Comparison of ENCODE assay signal across 11 cellular contexts in the genomic region with DNA sequence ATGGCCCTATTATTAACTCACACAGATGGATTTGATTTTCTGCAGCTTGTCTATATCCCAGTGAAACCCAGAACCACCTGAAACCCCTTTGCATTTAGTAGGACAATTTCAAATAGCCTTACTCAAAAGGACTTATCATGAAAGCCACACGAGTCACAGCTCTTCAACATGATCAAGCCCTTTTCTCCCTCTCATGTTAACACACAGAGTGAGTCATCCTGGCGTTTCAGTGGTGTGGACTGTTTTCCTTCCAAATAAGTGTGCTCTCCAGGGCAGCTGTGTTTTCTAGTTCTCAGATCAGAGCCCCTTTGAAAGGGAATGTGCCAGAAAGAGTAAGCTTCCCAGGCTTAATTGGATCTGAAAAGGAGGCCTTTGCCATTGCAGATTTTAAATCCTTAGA. TPM values are rescaled to one million over a fixed set of nuclear protein-coding genes. Genes with fewer than 3 reads are reported as not detected.
A peak's percentile ranks its signal among the peaks of the same experiment; 100 is the strongest.
DNase-seq lines count a peak whose midpoint lies in the region; ATAC-seq, FAIRE-seq and TF ChIP-seq lines count a peak whose summit lies in the region.
"Had no signal": no experiment of that assay in that cellular context is flagged by ENCODE, and none has a peak within 500 bp of the region (broad histone marks: within the 10 kb centered on the region; RNA-seq: fewer than 3 reads in every experiment).

No MANE protein-coding gene starts in this region.

- no peaks in the 10 kb centered on the region for H3K36me3 Mint-ChIP-seq in astrocyte (ENCODE audit: low read depth, unreplicated experiment)
- peaks cover 3% of the 10 kb centered on the region for H3K36me3 Mint-ChIP-seq in activated CD8-positive, alpha-beta memory T cell treated with anti-CD3 and anti-CD28 coated beads, Interleukin-2, amount 10 ng/mL, durations not matched to agents 7 days and 5 days

- peaks cover 13% of the 10 kb centered on the region for H3K9me3 Mint-ChIP-seq in astrocyte (ENCODE audit: unreplicated experiment)
- H3K9me3 Mint-ChIP-seq in activated CD8-positive, alpha-beta memory T cell treated with anti-CD3 and anti-CD28 coated beads, Interleukin-2, amount 10 ng/mL, durations not matched to agents 7 days and 5 days (ENCODE audit: low read depth): peaks cover 7% of the 10 kb centered on the region

- H3K27ac ChIP-seq in astrocyte (ENCODE audit: low read depth, low read length) (no peak overlapping the region), lower lobe of right lung (no peak overlapping the region)
- H3K27ac ChIP-seq: neutrophil had no signal

- no peak overlapping the region for H3K9ac ChIP-seq in astrocyte (ENCODE audit: low read length)

- H2AFZ ChIP-seq in astrocyte (ENCODE audit: low read depth, low read length): no peak overlapping the region

- H3K4me3 ChIP-seq in astrocyte (ENCODE audit: insufficient read depth, low read depth, low read length) (no peak overlapping the region), lower lobe of right lung (no peak overlapping the region)

- DNase-seq in DMS53 treated with DMSO at 0.1 percent for 48 hours (lab: John Stamatoyannopoulos, UW; ENCODE audit: unreplicated experiment) (peak; percentile 80), LHCN-M2 (ENCODE audit: low read depth) (peak; percentile 74), astrocyte (ENCODE audit: low read depth) (peak; percentile 60), lower lobe of right lung (no peak), Right ventricle myocardium inferior (ENCODE audit: missing footprints) (no peak), NCI-H526 treated with DMSO at 0.1 percent for 48 hours (lab: John Stamatoyannopoulos, UW) (no peak), ACHN (no peak)
- no peak for DNase-seq in activated CD8-positive, alpha-beta memory T cell treated with anti-CD3 and anti-CD28 coated beads, Interleukin-2, amount 10 ng/mL, durations not matched to agents 7 days and 5 days

- TF ChIP-seq CTCF in astrocyte (IDR thresholded peaks at IDR 0.05; ENCODE audit: insufficient read depth, low read depth, low read length) (no peak), lower lobe of right lung (IDR thresholded peaks at IDR 0.05) (no peak)

- CTCF ChIA-PET in activated CD8-positive, alpha-beta memory T cell treated with anti-CD3 and anti-CD28 coated beads, Interleukin-2, amount 10 ng/mL, durations not matched to agents 7 days and 5 days (lab: Charles Lee): no interaction called here

- no peak overlapping the region for H3K4me3 Mint-ChIP-seq in astrocyte (ENCODE audit: unreplicated experiment)
- no peak overlapping the region for H3K4me3 Mint-ChIP-seq in activated CD8-positive, alpha-beta memory T cell treated with anti-CD3 and anti-CD28 coated beads, Interleukin-2, amount 10 ng/mL, durations not matched to agents 7 days and 5 days

- no peak overlapping the region for H3K4me2 ChIP-seq in astrocyte (ENCODE audit: low read length)

- H3K27me3 Mint-ChIP-seq in astrocyte (ENCODE audit: low read depth, unreplicated experiment): peaks cover 5% of the 10 kb centered on the region
- peaks cover 6% of the 10 kb centered on the region for H3K27me3 Mint-ChIP-seq in activated CD8-positive, alpha-beta memory T cell treated with anti-CD3 and anti-CD28 coated beads, Interleukin-2, amount 10 ng/mL, durations not matched to agents 7 days and 5 days

- H4K20me1 ChIP-seq in astrocyte (ENCODE audit: insufficient read depth, low read length): no peaks in the 10 kb centered on the region

- ATAC-seq in lower lobe of right lung (peak; percentile 72 to 80), Right ventricle myocardium inferior (no peak)
- no peak for ATAC-seq in activated CD8-positive, alpha-beta memory T cell treated with anti-CD3 and anti-CD28 coated beads, Interleukin-2, amount 10 ng/mL, durations not matched to agents 7 days and 5 days

- in situ Hi-C loops in ACHN (cut with HindIII; ENCODE audit: low pct_ligation_motif_present, low pct_unique_long_range_greater_than_20kb, low sequenced_read_pairs): no loop called here

- H3K4me1 ChIP-seq in astrocyte (ENCODE audit: insufficient read depth, low read length) (no peaks in the 10 kb centered on the region), lower lobe of right lung (no peaks in the 10 kb centered on the region)

- no peak for FAIRE-seq in astrocyte (lab: Jason Lieb, UNC)

- intact Hi-C loops in lower lobe of right lung (cut with DNase I): no loop called here
- intact Hi-C loops in Right ventricle myocardium inferior (cut with DNase I): no loop called here

- H3K4me1 Mint-ChIP-seq in astrocyte (ENCODE audit: low read depth, unreplicated experiment): peaks cover 9% of the 10 kb centered on the region
- H3K4me1 Mint-ChIP-seq in activated CD8-positive, alpha-beta memory T cell treated with anti-CD3 and anti-CD28 coated beads, Interleukin-2, amount 10 ng/mL, durations not matched to agents 7 days and 5 days: peaks cover 2% of the 10 kb centered on the region

- H3K36me3 ChIP-seq in astrocyte (ENCODE audit: insufficient read depth, low read length) (no peaks in the 10 kb centered on the region), lower lobe of right lung (no peaks in the 10 kb centered on the region)
- H3K36me3 ChIP-seq: neutrophil had no signal

- no peaks in the 10 kb centered on the region for H3K79me2 ChIP-seq in astrocyte (ENCODE audit: insufficient read depth, low read length)

- no peak overlapping the region for H3K27ac Mint-ChIP-seq in astrocyte (ENCODE audit: unreplicated experiment)
- no peak overlapping the region for H3K27ac Mint-ChIP-seq in activated CD8-positive, alpha-beta memory T cell treated with anti-CD3 and anti-CD28 coated beads, Interleukin-2, amount 10 ng/mL, durations not matched to agents 7 days and 5 days

- H3K9me3 ChIP-seq in astrocyte (ENCODE audit: insufficient read depth, low read depth, low read length) (no peaks in the 10 kb centered on the region), lower lobe of right lung (no peaks in the 10 kb centered on the region)
- H3K9me3 ChIP-seq: neutrophil had no signal

- peaks cover 5% of the 10 kb centered on the region for H3K27me3 ChIP-seq in astrocyte (ENCODE audit: insufficient read depth, low read length)
- no peaks in the 10 kb centered on the region for H3K27me3 ChIP-seq in lower lobe of right lung (ENCODE audit: low read depth)
- H3K27me3 ChIP-seq: neutrophil had no signal

RNA-seq across cellular contexts. Expression of gene ERICH6B, which starts 51.4 kb away (rescaled TPM):
- total RNA-seq in LHCN-M2 (2014; rRNA removed) (not detected in 2 replicates), astrocyte (not detected in 2 replicates), lower lobe of right lung (not detected), Right ventricle myocardium inferior (not detected)
- 0.11 TPM for polyA plus RNA-seq in LHCN-M2 (2012)
- total RNA-seq in activated CD8-positive, alpha-beta memory T cell treated with anti-CD3 and anti-CD28 coated beads, Interleukin-2, amount 10 ng/mL, durations not matched to agents 7 days and 5 days: not detected
- total RNA-seq: chondrocyte, SK-MEL-5 had no signal

Comparison
In these comparisons a context has a peak if more than half of its experiments do, and no peak if none do; other contexts are left out.
1. DNase-seq: peak in DMS53 treated with DMSO at 0.1 percent for 48 hours (single experiment), LHCN-M2 (single experiment) and astrocyte (single experiment); none in lower lobe of right lung (single experiment), activated CD8-positive, alpha-beta memory T cell treated with anti-CD3 and anti-CD28 coated beads, Interleukin-2, amount 10 ng/mL, durations not matched to agents 7 days and 5 days (single experiment), Right ventricle myocardium inferior (single experiment), NCI-H526 treated with DMSO at 0.1 percent for 48 hours (single experiment) and ACHN (single experiment).
2. ATAC-seq: peak in lower lobe of right lung (2 of 2); none in activated CD8-positive, alpha-beta memory T cell treated with anti-CD3 and anti-CD28 coated beads, Interleukin-2, amount 10 ng/mL, durations not matched to agents 7 days and 5 days (single experiment) and Right ventricle myocardium inferior (single experiment).